ENCODE assay signal across 20 cellular contexts in genomic region chr6:31569861-31570536, GRCh38. TPM values are rescaled to one million over a fixed set of nuclear protein-coding genes. Genes with fewer than 3 reads are reported as not detected.
A peak's percentile ranks its signal among the peaks of the same experiment; 100 is the strongest.
DNase-seq lines count a peak whose midpoint lies in the region; ATAC-seq, FAIRE-seq and TF ChIP-seq lines count a peak whose summit lies in the region.
"Had no signal": no experiment of that assay in that cellular context is flagged by ENCODE, and none has a peak within 500 bp of the region (broad histone marks: within the 10 kb centered on the region; RNA-seq: fewer than 3 reads in every experiment).

No MANE protein-coding gene starts in this region.

- no peak overlapping the region for H3K9ac ChIP-seq in GM12878 (ENCODE audit: control insufficient read depth, insufficient read depth, low read length)

- H3K27me3 ChIP-seq in GM12878 (replicated peaks in 1 of 2; ENCODE audit: control insufficient read depth in 2 of 2, insufficient read depth in 2 of 2, low read length in 1 of 2), result no peaks in the 10 kb centered on the region
- H3K27me3 ChIP-seq: heart left ventricle, neutrophil, SJSA1 had no signal

- no peaks in the 10 kb centered on the region for H3K9me3 Mint-ChIP-seq in activated naive CD4-positive, alpha-beta T cell treated with anti-CD3 and anti-CD28 coated beads, Interleukin-2, amount 10 ng/mL, durations not matched to agents 7 days and 5 days
- no peaks in the 10 kb centered on the region for H3K9me3 Mint-ChIP-seq in activated naive CD4-positive, alpha-beta T cell treated with anti-CD3 and anti-CD28 coated beads, Interleukin-2, amount 50 U/mL, for 72 hours
- H3K9me3 Mint-ChIP-seq in stimulated activated memory B cell treated with anti-CD40 and anti-IgM and Interleukin-4, amounts not matched to agents 10 μg/mL and 1 μg/mL and 100 μg/mL, for 72 hours, result no peaks in the 10 kb centered on the region
- H3K9me3 Mint-ChIP-seq in progenitor cell of endocrine pancreas (ENCODE audit: low read depth), result no peaks in the 10 kb centered on the region

- H3K36me3 Mint-ChIP-seq in activated naive CD4-positive, alpha-beta T cell treated with anti-CD3 and anti-CD28 coated beads, Interleukin-2, amount 10 ng/mL, durations not matched to agents 7 days and 5 days, result peaks cover 15% of the 10 kb centered on the region
- H3K36me3 Mint-ChIP-seq in activated naive CD4-positive, alpha-beta T cell treated with anti-CD3 and anti-CD28 coated beads, Interleukin-2, amount 50 U/mL, for 72 hours, result peaks cover 16 to 26% of the 10 kb centered on the region in 2 donors
- H3K36me3 Mint-ChIP-seq in stimulated activated memory B cell treated with anti-CD40 and anti-IgM and Interleukin-4, amounts not matched to agents 10 μg/mL and 1 μg/mL and 100 μg/mL, for 72 hours, result peaks cover 14% of the 10 kb centered on the region
- no peaks in the 10 kb centered on the region for H3K36me3 Mint-ChIP-seq in progenitor cell of endocrine pancreas (ENCODE audit: insufficient read depth)

- no peak for TF ChIP-seq RAD21 in GM12878 (IDR thresholded peaks at IDR 0.05; ENCODE audit: insufficient read depth, low read depth, low read length)

- H4K20me1 ChIP-seq in GM12878 (ENCODE audit: control insufficient read depth, insufficient read depth), result no peaks in the 10 kb centered on the region

- peaks cover 85% of the 10 kb centered on the region for H3K4me1 Mint-ChIP-seq in activated naive CD4-positive, alpha-beta T cell treated with anti-CD3 and anti-CD28 coated beads, Interleukin-2, amount 10 ng/mL, durations not matched to agents 7 days and 5 days
- peaks cover 84% of the 10 kb centered on the region for H3K4me1 Mint-ChIP-seq in stimulated activated memory B cell treated with anti-CD40 and anti-IgM and Interleukin-4, amounts not matched to agents 10 μg/mL and 1 μg/mL and 100 μg/mL, for 72 hours
- H3K4me1 Mint-ChIP-seq in progenitor cell of endocrine pancreas (ENCODE audit: low read depth), result peaks cover 2% of the 10 kb centered on the region

- SMC1A ChIA-PET in GM12878 (lab: Charles Lee; ENCODE audit: uncharacterized antibody, unreplicated experiment), result interaction anchor here (0.7 to 45.5 kb wide), 3 partner anchors 14 to 46 kb away, joined by 3 to 1989 read pairs (median 1989); partner anchors contain the start of genes ATP6V1G2, DDX39B, LST1 and LTA

- POLR2A ChIA-PET in GM12878 (lab: Charles Lee), result interaction anchor here (0.9 to 15.1 kb wide), 11 partner anchors 7 to 95 kb away, joined by 3 to 222 read pairs (median 7); partner anchors contain the start of genes ATP6V1G2, GPANK1, LST1 and LTB

- FAIRE-seq in GM12878 (lab: Jason Lieb, UNC), result no peak
- FAIRE-seq: keratinocyte had no signal

- RAD21 ChIA-PET in GM12878 (lab: Charles Lee; ENCODE audit: unreplicated experiment), result interaction anchor here (1.2 to 5.5 kb wide), 9 partner anchors 11 to 29 kb away, joined by 5 to 62 read pairs (median 13); partner anchors contain the start of genes LTB and NCR3

- H3K4me2 ChIP-seq in GM12878 (ENCODE audit: control insufficient read depth, insufficient read depth), result peak overlapping the region; percentile 24; the same call in 1 of the 2 replicates

- H3K4me3 ChIP-seq in GM12878, result peak overlapping the region; percentile 29; the same call in 1 of the 2 replicates
- H3K4me3 ChIP-seq: heart left ventricle, SJSA1 had no signal

- no peak for TF ChIP-seq POLR2A in GM12878 (IDR thresholded peaks at IDR 0.05; ENCODE audit: low read depth, low read length)

- H3K79me2 ChIP-seq in GM12878 (ENCODE audit: control insufficient read depth, insufficient read depth, low read length), result peaks cover 36% of the 10 kb centered on the region

- H3K27me3 Mint-ChIP-seq in activated naive CD4-positive, alpha-beta T cell treated with anti-CD3 and anti-CD28 coated beads, Interleukin-2, amount 10 ng/mL, durations not matched to agents 7 days and 5 days, result peaks cover 22% of the 10 kb centered on the region
- no peaks in the 10 kb centered on the region for H3K27me3 Mint-ChIP-seq in stimulated activated memory B cell treated with anti-CD40 and anti-IgM and Interleukin-4, amounts not matched to agents 10 μg/mL and 1 μg/mL and 100 μg/mL, for 72 hours
- peaks cover 24% of the 10 kb centered on the region for H3K27me3 Mint-ChIP-seq in progenitor cell of endocrine pancreas

- intact Hi-C loops in GM12878 (cut with micrococcal nuclease; ENCODE audit: unreplicated experiment), result no loop called here

- WGBS in GM12878 (ENCODE audit: insufficient coverage, insufficient replicate concordance, low lambda C conversion rate, missing lambda C conversion rate), result 50% methylated on average over 1 of the region's 1 CpG

- DNase-seq in activated naive CD4-positive, alpha-beta T cell treated with anti-CD3 and anti-CD28 coated beads, Interleukin-2, amount 10 ng/mL, durations not matched to agents 7 days and 5 days, result no peak
- DNase-seq in activated naive CD4-positive, alpha-beta T cell treated with anti-CD3 and anti-CD28 coated beads, Interleukin-2, amount 50 U/mL, for 72 hours (ENCODE audit: low spot score in 2 of 2), result no peak
- DNase-seq in GM12878 (ENCODE audit: low read depth, low spot score) (no peak), progenitor cell of endocrine pancreas (ENCODE audit: low spot score, unreplicated experiment) (no peak), SK-N-DZ (ENCODE audit: low spot score) (no peak)
- DNase-seq: central memory CD4-positive, alpha-beta T cell; effector CD4-positive, alpha-beta T cell; heart left ventricle; KBM-7; mesendoderm; NCI-H1048; NCI-H2081; NCI-H524; right cardiac atrium; T1000 had no signal

- H2AFZ ChIP-seq in GM12878 (ENCODE audit: control insufficient read depth, low read depth, low read length), result no peak overlapping the region

- ATAC-seq in activated naive CD4-positive, alpha-beta T cell treated with anti-CD3 and anti-CD28 coated beads, Interleukin-2, amount 50 U/mL, for 72 hours, result no peak
- no peak for ATAC-seq in GM12878
- ATAC-seq in stimulated activated memory B cell treated with anti-CD40 and anti-IgM and Interleukin-4, amounts not matched to agents 10 μg/mL and 1 μg/mL and 100 μg/mL, for 72 hours, result no peak
- ATAC-seq: heart left ventricle, right cardiac atrium had no signal

- in situ Hi-C loops in GM12878 (cut with MboI), result loop anchor here (25.0 kb wide), 2 partner anchors 1042 to 1392 kb away; partner anchors contain the start of genes BRD2 and HLA-DMA

- no peak for TF ChIP-seq EP300 in GM12878 (IDR thresholded peaks at IDR 0.05; ENCODE audit: borderline replicate concordance in 1 of 2, control insufficient read depth in 1 of 2, low read depth in 2 of 2, low read length in 2 of 2)

- BruUV-seq in GM12878 (replicated peaks; lab: Mats Ljungman, UMichigan), result no TSS peak

- no peaks in the 10 kb centered on the region for H3K9me3 ChIP-seq in GM12878 (replicated peaks; ENCODE audit: control insufficient read depth, insufficient read depth, low read length)
- H3K9me3 ChIP-seq: heart left ventricle, neutrophil, SJSA1 had no signal

- H3K27ac ChIP-seq in GM12878 (ENCODE audit: control insufficient read depth, insufficient read depth), result peak overlapping the region; percentile 4; the same call in 1 of the 2 replicates
- H3K27ac ChIP-seq: HL-60, SJSA1 had no signal

- H3K4me3 Mint-ChIP-seq in activated naive CD4-positive, alpha-beta T cell treated with anti-CD3 and anti-CD28 coated beads, Interleukin-2, amount 10 ng/mL, durations not matched to agents 7 days and 5 days, result no peak overlapping the region
- H3K4me3 Mint-ChIP-seq in stimulated activated memory B cell treated with anti-CD40 and anti-IgM and Interleukin-4, amounts not matched to agents 10 μg/mL and 1 μg/mL and 100 μg/mL, for 72 hours, result peak overlapping the region; percentile 11
- H3K4me3 Mint-ChIP-seq in progenitor cell of endocrine pancreas (ENCODE audit: low read depth), result no peak overlapping the region

- no peaks in the 10 kb centered on the region for H3K36me3 ChIP-seq in GM12878 (ENCODE audit: control insufficient read depth in 2 of 2, insufficient read depth in 2 of 2, low read length in 1 of 2)
- H3K36me3 ChIP-seq: heart left ventricle, neutrophil, SJSA1 had no signal

- H3K4me1 ChIP-seq in GM12878 (ENCODE audit: control insufficient read depth, insufficient read depth, low read length), result peaks cover 70% of the 10 kb centered on the region
- H3K4me1 ChIP-seq: SJSA1 had no signal

- CTCF ChIA-PET in activated naive CD4-positive, alpha-beta T cell treated with anti-CD3 and anti-CD28 coated beads, Interleukin-2, amount 10 ng/mL, durations not matched to agents 7 days and 5 days (lab: Charles Lee), result interaction anchor here (0.9 to 27.0 kb wide), 4 partner anchors 9 to 24 kb away, joined by 3 to 780 read pairs (median 16); partner anchors contain the start of genes LST1 and NCR3
- CTCF ChIA-PET in GM12878 (lab: Yijun Ruan, JAX), result interaction anchor here (0.7 to 34.8 kb wide), 6 partner anchors 9 to 18 kb away, joined by 4 to 2098 read pairs (median 26); partner anchors contain the start of genes LST1, LTB, NCR3 and TNF

- H3K27ac Mint-ChIP-seq in activated naive CD4-positive, alpha-beta T cell treated with anti-CD3 and anti-CD28 coated beads, Interleukin-2, amount 10 ng/mL, durations not matched to agents 7 days and 5 days, result peak overlapping the region; percentile 40
- peak overlapping the region in 1 of 2 donors; percentile 3 for H3K27ac Mint-ChIP-seq in activated naive CD4-positive, alpha-beta T cell treated with anti-CD3 and anti-CD28 coated beads, Interleukin-2, amount 50 U/mL, for 72 hours
- H3K27ac Mint-ChIP-seq in stimulated activated memory B cell treated with anti-CD40 and anti-IgM and Interleukin-4, amounts not matched to agents 10 μg/mL and 1 μg/mL and 100 μg/mL, for 72 hours, result peak overlapping the region; percentile 78
- no peak overlapping the region for H3K27ac Mint-ChIP-seq in progenitor cell of endocrine pancreas

- no peak for TF ChIP-seq CTCF in GM12878 (IDR thresholded peaks at IDR 0.05 in 2 of 3, conservative IDR thresholded peaks at IDR 0.05 in 1 of 3; ENCODE audit: control insufficient read depth in 2 of 3, extremely low read depth in 1 of 3, insufficient read depth in 1 of 3, low read depth in 3 of 3, low read length in 3 of 3)
- no peak for TF ChIP-seq CTCF in progenitor cell of endocrine pancreas (IDR thresholded peaks at IDR 0.05; ENCODE audit: unreplicated experiment)

RNA-seq across cellular contexts. Expression of gene LTA, which starts 2.1 kb away (rescaled TPM):
- total RNA-seq in activated naive CD4-positive, alpha-beta T cell treated with anti-CD3 and anti-CD28 coated beads, Interleukin-2, amount 50 U/mL, for 72 hours, result 1,000 to 10,000 TPM in 1 of 2 donors, 100 to 1,000 TPM in 1; 266 to 1,366 TPM
- total RNA-seq in GM12878 (2013; cell fraction: nucleolus; rRNA removed), result 9.0 and 10.2 TPM in 2 replicates
- 50.0 and 50.2 TPM in 2 replicates for total RNA-seq in GM12878 (2014; rRNA removed)
- total RNA-seq in GM12878 (2014; rRNA removed; fragmentation: Illumina TruSeq; extraction: Trizol), result 35.8 and 36.4 TPM in 2 replicates
- 69.8 and 72.5 TPM in 2 replicates for total RNA-seq in GM12878 (2021)
- polyA plus RNA-seq in GM12878 (2011; ENCODE audit: low read depth), result 45.5 TPM
- polyA plus RNA-seq in GM12878 (2011; rRNA removed), result 10.6 and 27.5 TPM in 2 replicates
- 30.5 and 33.8 TPM in 2 replicates for polyA plus RNA-seq in GM12878 (2011; cell fraction: cytosol; rRNA removed)
- polyA plus RNA-seq in GM12878 (2011; cell fraction: nucleus; rRNA removed), result 26.1 and 29.1 TPM in 2 replicates
- polyA plus RNA-seq in GM12878 (2012), result 70.4 and 102 TPM in 2 replicates
- 84.7 and 94.0 TPM in 2 replicates for polyA plus RNA-seq in GM12878 (2014; fragmentation: Illumina TruSeq; extraction: Trizol)
- 100 to 1,000 TPM in 1 of 2 experiments, 10 to 100 TPM in 1; 87.8 to 100 TPM for polyA plus RNA-seq in GM12878 (2014; fragmentation: Nextera tagmentation; extraction: Ambion mirVana)
- polyA plus RNA-seq in GM12878 (2014; rRNA removed), result 40.8 and 46.9 TPM in 2 replicates
- polyA plus RNA-seq in GM12878 (2016; fragmentation: Nextera tagmentation; extraction: Ambion mirVana), result 10 to 100 TPM; 80.3 to 88.3 TPM
- polyA minus RNA-seq in GM12878 (2011; rRNA and poly(A)+ RNA removed), result 17.0 and 17.4 TPM in 2 replicates
- 19.0 and 20.9 TPM in 2 replicates for polyA minus RNA-seq in GM12878 (2011; cell fraction: cytosol; rRNA and poly(A)+ RNA removed)
- polyA minus RNA-seq in GM12878 (2011; cell fraction: nucleus; rRNA and poly(A)+ RNA removed), result 4.0 and 4.9 TPM in 2 replicates
- not detected in 2 replicates for total RNA-seq in progenitor cell of endocrine pancreas
- polyA plus RNA-seq in SK-N-DZ (2014; cell fraction: cytosol; rRNA removed), result not detected in 2 replicates
- not detected in 2 replicates for polyA plus RNA-seq in SK-N-DZ (2014; cell fraction: nucleus; rRNA removed)
- total RNA-seq: right cardiac atrium, SJSA1 had no signal

RNA-seq across cellular contexts. Expression of gene TNF, which starts 5.4 kb away (rescaled TPM):
- 100 to 1,000 TPM in 1 of 2 donors, 10 to 100 TPM in 1; 52.0 to 250 TPM for total RNA-seq in activated naive CD4-positive, alpha-beta T cell treated with anti-CD3 and anti-CD28 coated beads, Interleukin-2, amount 50 U/mL, for 72 hours
- total RNA-seq in GM12878 (2013; cell fraction: nucleolus; rRNA removed), result 19.7 and 21.4 TPM in 2 replicates
- total RNA-seq in GM12878 (2014; rRNA removed) (89.1 and 92.9 TPM in 2 replicates), GM12878 (2014; rRNA removed; fragmentation: Illumina TruSeq; extraction: Trizol) (68.6 and 70.2 TPM in 2 replicates), GM12878 (2021) (80.5 and 83.9 TPM in 2 replicates), progenitor cell of endocrine pancreas (not detected in 2 replicates)
- 12.5 TPM for polyA plus RNA-seq in GM12878 (2011; ENCODE audit: low read depth)
- polyA plus RNA-seq in GM12878 (2011; rRNA removed) (15.0 and 22.7 TPM in 2 replicates), GM12878 (2014; fragmentation: Illumina TruSeq; extraction: Trizol) (50.6 and 74.3 TPM in 2 replicates), GM12878 (2014; fragmentation: Nextera tagmentation; extraction: Ambion mirVana) (10 to 100 TPM; 18.0 to 30.2 TPM), GM12878 (2014; rRNA removed) (94.8 and 97.1 TPM in 2 replicates), GM12878 (2016; fragmentation: Nextera tagmentation; extraction: Ambion mirVana) (10 to 100 TPM; 49.4 to 53.5 TPM)
- polyA plus RNA-seq in GM12878 (2011; cell fraction: cytosol; rRNA removed), result 28.8 and 29.4 TPM in 2 replicates
- polyA plus RNA-seq in GM12878 (2011; cell fraction: nucleus; rRNA removed), result 74.0 and 77.8 TPM in 2 replicates
- 26.7 and 36.6 TPM in 2 replicates for polyA plus RNA-seq in GM12878 (2012)
- polyA minus RNA-seq in GM12878 (2011; rRNA and poly(A)+ RNA removed), result 12.1 and 23.3 TPM in 2 replicates
- 14.3 and 17.4 TPM in 2 replicates for polyA minus RNA-seq in GM12878 (2011; cell fraction: cytosol; rRNA and poly(A)+ RNA removed)
- polyA minus RNA-seq in GM12878 (2011; cell fraction: nucleus; rRNA and poly(A)+ RNA removed), result 34.0 and 36.5 TPM in 2 replicates
- 0.12 and 0.25 TPM in 2 replicates for polyA plus RNA-seq in SK-N-DZ (2014; cell fraction: cytosol; rRNA removed)
- polyA plus RNA-seq in SK-N-DZ (2014; cell fraction: nucleus; rRNA removed), result 0.31 and 0.62 TPM in 2 replicates
- total RNA-seq: SJSA1 had no signal

RNA-seq across cellular contexts. Expression of gene LTB, which starts 12.2 kb away (rescaled TPM):
- total RNA-seq in activated naive CD4-positive, alpha-beta T cell treated with anti-CD3 and anti-CD28 coated beads, Interleukin-2, amount 50 U/mL, for 72 hours, result 100 to 1,000 TPM in 1 of 2 donors, 10 to 100 TPM in 1; 89.3 to 294 TPM
- 7.5 and 8.2 TPM in 2 replicates for total RNA-seq in GM12878 (2013; cell fraction: nucleolus; rRNA removed)
- total RNA-seq in GM12878 (2014; rRNA removed) (37.9 and 48.6 TPM in 2 replicates), GM12878 (2014; rRNA removed; fragmentation: Illumina TruSeq; extraction: Trizol) (22.6 and 23.3 TPM in 2 replicates), GM12878 (2021) (46.8 and 50.9 TPM in 2 replicates), progenitor cell of endocrine pancreas (0.57 TPM in 1 of 2 replicates, not detected in the other)
- 17.1 TPM for polyA plus RNA-seq in GM12878 (2011; ENCODE audit: low read depth)
- polyA plus RNA-seq in GM12878 (2011; rRNA removed) (3.2 and 4.9 TPM in 2 replicates), GM12878 (2014; fragmentation: Illumina TruSeq; extraction: Trizol) (2.7 and 10.0 TPM in 2 replicates), GM12878 (2014; fragmentation: Nextera tagmentation; extraction: Ambion mirVana) (1 to 10 TPM in 1 of 2 experiments, under 1 TPM in 1; 0.71 to 5.9 TPM), GM12878 (2014; rRNA removed) (74.3 and 91.2 TPM in 2 replicates), GM12878 (2016; fragmentation: Nextera tagmentation; extraction: Ambion mirVana) (10 to 100 TPM; 16.6 to 24.0 TPM)
- polyA plus RNA-seq in GM12878 (2011; cell fraction: cytosol; rRNA removed), result 8.2 and 11.5 TPM in 2 replicates
- 8.7 and 10.0 TPM in 2 replicates for polyA plus RNA-seq in GM12878 (2011; cell fraction: nucleus; rRNA removed)
- polyA plus RNA-seq in GM12878 (2012), result 66.8 and 106 TPM in 2 replicates
- 2.0 TPM in 2 replicates for polyA minus RNA-seq in GM12878 (2011; rRNA and poly(A)+ RNA removed)
- 1.4 and 2.7 TPM in 2 replicates for polyA minus RNA-seq in GM12878 (2011; cell fraction: cytosol; rRNA and poly(A)+ RNA removed)
- 3.0 and 5.3 TPM in 2 replicates for polyA minus RNA-seq in GM12878 (2011; cell fraction: nucleus; rRNA and poly(A)+ RNA removed)
- not detected in 2 replicates for polyA plus RNA-seq in SK-N-DZ (2014; cell fraction: cytosol; rRNA removed)
- polyA plus RNA-seq in SK-N-DZ (2014; cell fraction: nucleus; rRNA removed), result not detected in 2 replicates
- total RNA-seq: SJSA1 had no signal
- polyA plus RNA-seq: keratinocyte had no signal

RNA-seq across cellular contexts. Expression of gene LST1, which starts 16.1 kb away (rescaled TPM):
- 10 to 100 TPM; 18.2 to 21.6 TPM for total RNA-seq in activated naive CD4-positive, alpha-beta T cell treated with anti-CD3 and anti-CD28 coated beads, Interleukin-2, amount 50 U/mL, for 72 hours
- total RNA-seq in GM12878 (2013; cell fraction: nucleolus; rRNA removed), result 1.6 and 2.5 TPM in 2 replicates
- 12.2 and 16.8 TPM in 2 replicates for total RNA-seq in GM12878 (2014; rRNA removed)
- 16.4 and 19.1 TPM in 2 replicates for total RNA-seq in GM12878 (2014; rRNA removed; fragmentation: Illumina TruSeq; extraction: Trizol)
- 16.5 and 20.6 TPM in 2 replicates for total RNA-seq in GM12878 (2021)
- 8.2 TPM for polyA plus RNA-seq in GM12878 (2011; ENCODE audit: low read depth)
- 2.9 and 4.1 TPM in 2 replicates for polyA plus RNA-seq in GM12878 (2011; rRNA removed)
- polyA plus RNA-seq in GM12878 (2011; cell fraction: cytosol; rRNA removed), result 3.4 and 5.0 TPM in 2 replicates
- 3.6 and 5.1 TPM in 2 replicates for polyA plus RNA-seq in GM12878 (2011; cell fraction: nucleus; rRNA removed)
- polyA plus RNA-seq in GM12878 (2012), result 12.3 and 12.5 TPM in 2 replicates
- polyA plus RNA-seq in GM12878 (2014; fragmentation: Illumina TruSeq; extraction: Trizol), result 22.3 and 23.3 TPM in 2 replicates
- 10 to 100 TPM; 30.0 to 35.5 TPM for polyA plus RNA-seq in GM12878 (2014; fragmentation: Nextera tagmentation; extraction: Ambion mirVana)
- 21.2 and 26.3 TPM in 2 replicates for polyA plus RNA-seq in GM12878 (2014; rRNA removed)
- polyA plus RNA-seq in GM12878 (2016; fragmentation: Nextera tagmentation; extraction: Ambion mirVana), result 10 to 100 TPM; 10.0 to 11.9 TPM
- polyA minus RNA-seq in GM12878 (2011; rRNA and poly(A)+ RNA removed), result 1.6 and 2.0 TPM in 2 replicates
- polyA minus RNA-seq in GM12878 (2011; cell fraction: cytosol; rRNA and poly(A)+ RNA removed), result not detected in 2 replicates
- polyA minus RNA-seq in GM12878 (2011; cell fraction: nucleus; rRNA and poly(A)+ RNA removed), result 2.0 TPM in 1 of 2 replicates, not detected in the other
- not detected in 2 replicates for total RNA-seq in progenitor cell of endocrine pancreas
- polyA plus RNA-seq in SK-N-DZ (2014; cell fraction: cytosol; rRNA removed), result 1.2 and 3.0 TPM in 2 replicates
- polyA plus RNA-seq in SK-N-DZ (2014; cell fraction: nucleus; rRNA removed), result 1.2 TPM in 1 of 2 replicates, not detected in the other
- total RNA-seq: SJSA1 had no signal
- polyA plus RNA-seq: keratinocyte had no signal

RNA-seq across cellular contexts. Expression of gene NFKBIL1, which starts 22.6 kb away (rescaled TPM):
- total RNA-seq in activated naive CD4-positive, alpha-beta T cell treated with anti-CD3 and anti-CD28 coated beads, Interleukin-2, amount 50 U/mL, for 72 hours, result 10 to 100 TPM; 19.4 to 39.7 TPM
- total RNA-seq in GM12878 (2013; cell fraction: nucleolus; rRNA removed), result 15.8 and 17.1 TPM in 2 replicates
- total RNA-seq in GM12878 (2014; rRNA removed) (11.2 and 14.1 TPM in 2 replicates), GM12878 (2014; rRNA removed; fragmentation: Illumina TruSeq; extraction: Trizol) (5.3 and 5.4 TPM in 2 replicates), GM12878 (2021) (11.9 and 12.0 TPM in 2 replicates), progenitor cell of endocrine pancreas (26.4 and 28.7 TPM in 2 replicates)
- polyA plus RNA-seq in GM12878 (2011; ENCODE audit: low read depth), result 3.5 TPM
- polyA plus RNA-seq in GM12878 (2011; rRNA removed) (3.1 and 5.9 TPM in 2 replicates), GM12878 (2014; fragmentation: Illumina TruSeq; extraction: Trizol) (0.65 and 1.5 TPM in 2 replicates), GM12878 (2014; fragmentation: Nextera tagmentation; extraction: Ambion mirVana) (under 1 TPM; 0.19 to 0.64 TPM), GM12878 (2014; rRNA removed) (13.9 and 15.1 TPM in 2 replicates), GM12878 (2016; fragmentation: Nextera tagmentation; extraction: Ambion mirVana) (10 to 100 TPM in 1 of 2 experiments, 1 to 10 TPM in 1; 8.2 to 11.1 TPM)
- 9.2 and 15.5 TPM in 2 replicates for polyA plus RNA-seq in GM12878 (2011; cell fraction: cytosol; rRNA removed)
- polyA plus RNA-seq in GM12878 (2011; cell fraction: nucleus; rRNA removed), result 17.1 and 26.5 TPM in 2 replicates
- 15.7 and 19.0 TPM in 2 replicates for polyA plus RNA-seq in GM12878 (2012)
- 2.8 and 7.6 TPM in 2 replicates for polyA minus RNA-seq in GM12878 (2011; rRNA and poly(A)+ RNA removed)
- 3.7 and 6.3 TPM in 2 replicates for polyA minus RNA-seq in GM12878 (2011; cell fraction: cytosol; rRNA and poly(A)+ RNA removed)
- polyA minus RNA-seq in GM12878 (2011; cell fraction: nucleus; rRNA and poly(A)+ RNA removed), result 4.5 and 11.0 TPM in 2 replicates
- polyA plus RNA-seq in SK-N-DZ (2014; cell fraction: cytosol; rRNA removed), result 47.9 and 61.7 TPM in 2 replicates
- polyA plus RNA-seq in SK-N-DZ (2014; cell fraction: nucleus; rRNA removed), result 24.3 and 40.8 TPM in 2 replicates

Comparison
In these comparisons a context has a peak if more than half of its experiments do, and no peak if none do; other contexts are left out.
1. RNA of gene TNF, which starts 5.4 kb away (total RNA-seq): 52.0 to 250 TPM in activated naive CD4-positive, alpha-beta T cell treated with anti-CD3 and anti-CD28 coated beads, Interleukin-2, amount 50 U/mL, for 72 hours and 19.7 to 92.9 TPM in GM12878; not detected in progenitor cell of endocrine pancreas; every median in the first group is over 10 times any median in the second.